In genomic region chr1:51875291-51875772, GRCh38 we compare ENCODE assay signal across 11 cellular contexts. TPM values are rescaled to one million over a fixed set of nuclear protein-coding genes. Genes with fewer than 3 reads are reported as not detected.
DNase-seq lines count a peak whose midpoint lies in the region; ATAC-seq and TF ChIP-seq lines count a peak whose summit lies in the region.
"Had no signal": no experiment of that assay in that cellular context is flagged by ENCODE, and none has a peak within 500 bp of the region (broad histone marks: within the 10 kb centered on the region; RNA-seq: fewer than 3 reads in every experiment).

No MANE protein-coding gene starts in this region.

- H3K36me3 Mint-ChIP-seq in CD4-positive, CD25-positive, alpha-beta regulatory T cell, result peaks cover 10% of the 10 kb centered on the region
- peaks cover 3% of the 10 kb centered on the region for H3K36me3 Mint-ChIP-seq in WTC11

- H3K9me3 Mint-ChIP-seq in CD4-positive, CD25-positive, alpha-beta regulatory T cell, result no peaks in the 10 kb centered on the region
- H3K9me3 Mint-ChIP-seq in WTC11, result no peaks in the 10 kb centered on the region

- H3K56ac ChIP-seq in mesendoderm (ENCODE audit: low read length), result peak overlapping the region; percentile 44

- H3K4me2 ChIP-seq in mesendoderm (ENCODE audit: low read length), result no peak overlapping the region

- H3K27me3 Mint-ChIP-seq in CD4-positive, CD25-positive, alpha-beta regulatory T cell, result no peaks in the 10 kb centered on the region
- no peaks in the 10 kb centered on the region for H3K27me3 Mint-ChIP-seq in WTC11 (ENCODE audit: low read depth)

- H4K8ac ChIP-seq in mesendoderm (ENCODE audit: low read depth, low read length), result no peak overlapping the region

- DNase-seq in CD4-positive, CD25-positive, alpha-beta regulatory T cell, result no peak
- DNase-seq in WTC11 (ENCODE audit: low spot score) (no peak), mesendoderm (no peak), NCI-H2107 treated with DMSO at 0.1 percent for 48 hours (lab: John Stamatoyannopoulos, UW; ENCODE audit: unreplicated experiment) (no peak)
- DNase-seq in stimulated activated CD4-positive, alpha-beta T cell treated with anti-CD3 and anti-CD28 coated beads, Interleukin-4, amount 100 ng/mL, for 1 hour, result no peak
- DNase-seq: amniotic stem cell, DMS 273 treated with DMSO at 0.1 percent for 48 hours, NCI-H82 had no signal

- peak overlapping the region in 3 of 4 donors; percentile 53 to 86 (median 66) for H3K4me3 Mint-ChIP-seq in CD4-positive, CD25-positive, alpha-beta regulatory T cell
- peak overlapping the region; percentile 47 for H3K4me3 Mint-ChIP-seq in WTC11

- H2BK15ac ChIP-seq in mesendoderm (replicated peaks; ENCODE audit: low read depth), result no peak overlapping the region

- H3K4me1 ChIP-seq in CD4-positive, CD25-positive, alpha-beta regulatory T cell (ENCODE audit: control insufficient read depth, insufficient read depth, low read length, poor library complexity, severe bottlenecking), result peaks cover 60% of the 10 kb centered on the region
- no peaks in the 10 kb centered on the region for H3K4me1 ChIP-seq in HEK293 (ENCODE audit: control insufficient read depth, insufficient read depth, low read length)
- H3K4me1 ChIP-seq in mesendoderm (ENCODE audit: control insufficient read depth, low read depth, low read length), result peaks cover 4% of the 10 kb centered on the region

- no peak overlapping the region for H2BK120ac ChIP-seq in mesendoderm (ENCODE audit: low read depth, low read length)

- H3K27me3 ChIP-seq in CD4-positive, CD25-positive, alpha-beta regulatory T cell (ENCODE audit: control insufficient read depth, insufficient read depth, low read length), result no peaks in the 10 kb centered on the region
- no peaks in the 10 kb centered on the region for H3K27me3 ChIP-seq in mesendoderm (ENCODE audit: insufficient read depth, low read length, poor library complexity)

- POLR2A ChIA-PET in HEK293 (lab: Yijun Ruan, JAX), result interaction anchor here (0.6 kb wide), 1 partner anchor 32 kb away, joined by 3 read pairs; no protein-coding TSS in a partner anchor
- POLR2A ChIA-PET in WTC11 (lab: Charles Lee), result no interaction called here

- H3K79me1 ChIP-seq in mesendoderm (ENCODE audit: low read length), result peaks cover 5% of the 10 kb centered on the region

- WGBS in mesendoderm (ENCODE audit: extremely low coverage, insufficient coverage, low lambda C conversion rate), result no CpG with 5 or more reads among the region's 6 CpGs

- ATAC-seq in CD4-positive, CD25-positive, alpha-beta regulatory T cell (ENCODE audit: low read depth in 2 of 2), result no peak
- ATAC-seq in WTC11, result no peak
- ATAC-seq in HG02870 (IDR thresholded peaks at IDR 0.05; ENCODE audit: unreplicated experiment), result no peak
- ATAC-seq in GM21619 (IDR thresholded peaks at IDR 0.05; ENCODE audit: unreplicated experiment), result no peak

- no peak overlapping the region for H3K9ac ChIP-seq in mesendoderm (ENCODE audit: low read length)

- H3K4ac ChIP-seq in mesendoderm (ENCODE audit: low read depth, low read length), result no peak overlapping the region

- H4K5ac ChIP-seq in mesendoderm (ENCODE audit: low read length), result no peak overlapping the region

- H3K4me1 Mint-ChIP-seq in CD4-positive, CD25-positive, alpha-beta regulatory T cell, result peaks cover 20 to 48% (median 40%) of the 10 kb centered on the region in 4 donors
- peaks cover 30% of the 10 kb centered on the region for H3K4me1 Mint-ChIP-seq in WTC11

- H3K79me2 ChIP-seq in mesendoderm (ENCODE audit: control insufficient read depth, insufficient read depth, low read length), result peaks cover 53% of the 10 kb centered on the region

- H3K36me3 ChIP-seq in CD4-positive, CD25-positive, alpha-beta regulatory T cell (ENCODE audit: control insufficient read depth, insufficient read depth, low read length), result peaks cover 9% of the 10 kb centered on the region
- peaks cover 0 to 9% of the 10 kb centered on the region in 2 experiments; a peak in 1 of 3 replicates for H3K36me3 ChIP-seq in HEK293 (ENCODE audit: control insufficient read depth in 2 of 2, insufficient read depth in 1 of 2, low read length in 2 of 2)
- no peaks in the 10 kb centered on the region for H3K36me3 ChIP-seq in mesendoderm (ENCODE audit: control insufficient read depth, insufficient read depth, low read length)

- peak overlapping the region in 1 of 3 donors; percentile 59 for H3K27ac Mint-ChIP-seq in CD4-positive, CD25-positive, alpha-beta regulatory T cell
- H3K27ac Mint-ChIP-seq in WTC11, result peak overlapping the region; percentile 78

- H2BK5ac ChIP-seq in mesendoderm (ENCODE audit: low read length), result no peak overlapping the region

- H3K4me3 ChIP-seq in CD4-positive, CD25-positive, alpha-beta regulatory T cell (ENCODE audit: low read depth, low read length), result peak overlapping the region; percentile 13
- no peak overlapping the region for H3K4me3 ChIP-seq in HEK293 (ENCODE audit: low read depth, low read length)
- H3K4me3 ChIP-seq in mesendoderm (ENCODE audit: low read length), result no peak overlapping the region

- H3K23ac ChIP-seq in mesendoderm (ENCODE audit: low read length), result no peak overlapping the region

- no peak overlapping the region for H3K18ac ChIP-seq in mesendoderm (ENCODE audit: low read length)

- no peak overlapping the region for H2AK5ac ChIP-seq in mesendoderm (ENCODE audit: low read length)

- TF ChIP-seq CTCF in HEK293 (tag by site-specific recombination; IDR thresholded peaks at IDR 0.05) (no peak), WTC11 (IDR thresholded peaks at IDR 0.05) (no peak)

- CTCF ChIA-PET in HEK293 (lab: Yijun Ruan, JAX), result no interaction called here
- CTCF ChIA-PET in WTC11 (lab: Charles Lee), result interaction anchor here (1.0 kb wide), 1 partner anchor 21 kb away, joined by 3 read pairs; no protein-coding TSS in a partner anchor

- H3K27ac ChIP-seq in CD4-positive, CD25-positive, alpha-beta regulatory T cell (ENCODE audit: insufficient read depth, low read length, poor library complexity, severe bottlenecking), result no peak overlapping the region
- H3K27ac ChIP-seq in HEK293 (ENCODE audit: extremely low read depth, low read depth, low read length) (no peak overlapping the region), mesendoderm (ENCODE audit: low read depth, low read length) (no peak overlapping the region)

- no peaks in the 10 kb centered on the region for H3K9me3 ChIP-seq in CD4-positive, CD25-positive, alpha-beta regulatory T cell (ENCODE audit: control insufficient read depth in 2 of 2, low read length in 2 of 2)
- H3K9me3 ChIP-seq in HEK293 (ENCODE audit: control insufficient read depth, insufficient read depth, low read depth, low read length), result no peaks in the 10 kb centered on the region

TF ChIP-seq in HEK293, 187 proteins besides CTCF, POLR2A, EP300 and RAD21:
- TF ChIP-seq ZNF341 (tag by site-specific recombination; IDR thresholded peaks at IDR 0.05; ENCODE audit: low read depth) (peak; percentile 95), ZNF600 (tag by site-specific recombination; IDR thresholded peaks at IDR 0.05) (peak; percentile 30; the same call in 1 of the 2 replicates), KLF17 (tag by site-specific recombination; IDR thresholded peaks at IDR 0.05) (no peak)

TF ChIP-seq in WTC11, 78 proteins besides CTCF, POLR2A, EP300 and RAD21 (continues in another document):
- TF ChIP-seq ZNF512 (CRISPR knock-in tag; IDR thresholded peaks at IDR 0.05; ENCODE audit: borderline replicate concordance) (no peak), EMX1 (CRISPR knock-in tag; IDR thresholded peaks at IDR 0.05) (no peak), FOXP1 (CRISPR knock-in tag; IDR thresholded peaks at IDR 0.05; ENCODE audit: borderline replicate concordance) (no peak), ZNF232 (CRISPR knock-in tag; IDR thresholded peaks at IDR 0.05) (no peak), PRRX2 (CRISPR knock-in tag; IDR thresholded peaks at IDR 0.05) (no peak), RORB (CRISPR knock-in tag; IDR thresholded peaks at IDR 0.05) (no peak), NR3C1 (CRISPR knock-in tag; conservative IDR thresholded peaks at IDR 0.05; ENCODE audit: low read depth) (no peak), E2F5 (CRISPR knock-in tag; IDR thresholded peaks at IDR 0.05) (no peak), ATF1 (CRISPR knock-in tag; IDR thresholded peaks at IDR 0.05) (no peak)

RNA-seq across cellular contexts. Expression of gene NRDC, which starts 3.2 kb away (rescaled TPM):
- total RNA-seq in CD4-positive, CD25-positive, alpha-beta regulatory T cell, result 143 TPM
- 10 to 100 TPM; 62.4 to 77.3 (median 74.0) TPM for polyA plus RNA-seq in CD4-positive, CD25-positive, alpha-beta regulatory T cell
- total RNA-seq in WTC11 (2021), result 172 to 201 TPM (median 179 TPM) in 3 replicates
- polyA plus RNA-seq in mesendoderm (2013, experiment 1 of 2), result 124 TPM
- polyA plus RNA-seq in mesendoderm (2013, experiment 2 of 2), result 122 TPM
